10 cellular contexts compared by ENCODE assay signal in genomic region chr1:201399352-201400126, GRCh38. TPM values are rescaled to one million over a fixed set of nuclear protein-coding genes. Genes with fewer than 3 reads are reported as not detected.
DNase-seq lines count a peak whose midpoint lies in the region; ATAC-seq, FAIRE-seq and TF ChIP-seq lines count a peak whose summit lies in the region.
"Had no signal": no experiment of that assay in that cellular context is flagged by ENCODE, and none has a peak within 500 bp of the region (broad histone marks: within the 10 kb centered on the region; RNA-seq: fewer than 3 reads in every experiment).

No MANE protein-coding gene starts in this region.

- H3K36me3 ChIP-seq in endocrine pancreas (ENCODE audit: control insufficient read depth, insufficient read depth, low read length): no peaks in the 10 kb centered on the region
- H3K36me3 ChIP-seq in mesodermal cell (ENCODE audit: control insufficient read depth, insufficient read depth, low read length): no peaks in the 10 kb centered on the region
- H3K36me3 ChIP-seq in MG63: no peaks in the 10 kb centered on the region

- TF ChIP-seq POLR2A in A549 (IDR thresholded peaks at IDR 0.05; ENCODE audit: low read length): no peak

- no peak for ATAC-seq in A549
- ATAC-seq in GM21619 (IDR thresholded peaks at IDR 0.05; ENCODE audit: unreplicated experiment): no peak
- ATAC-seq in HG03457 (IDR thresholded peaks at IDR 0.05; ENCODE audit: unreplicated experiment): no peak

- H3K9me3 ChIP-seq in A549 (no peaks in the 10 kb centered on the region), endocrine pancreas (ENCODE audit: control insufficient read depth, low read length) (no peaks in the 10 kb centered on the region), mesodermal cell (ENCODE audit: control insufficient read depth, low read length) (no peaks in the 10 kb centered on the region), MG63 (no peaks in the 10 kb centered on the region)

- no peak for FAIRE-seq in A549 (lab: Jason Lieb, UNC)

- H3K9ac ChIP-seq in endocrine pancreas (ENCODE audit: control insufficient read depth, insufficient read depth, low read length): peak overlapping the region; percentile 39

- H3K27ac ChIP-seq in A549 (peak overlapping the region; percentile 90 to 92), mesodermal cell (ENCODE audit: low read depth, low read length, severe bottlenecking) (no peak overlapping the region)

- no peak for TF ChIP-seq RAD21 in A549 (conservative IDR thresholded peaks at IDR 0.05 in 1 of 2, IDR thresholded peaks at IDR 0.05 in 1 of 2)

- TF ChIP-seq CTCF in A549 (IDR thresholded peaks at IDR 0.05): no peak

- WGBS in A549 (ENCODE audit: missing lambda C conversion rate): 94% methylated on average over 59 of the region's 62 CpGs
- WGBS in mesodermal cell (ENCODE audit: insufficient coverage in 2 of 2), 2 experiments: 7 to 10% methylated on average over 53 of the region's 62 CpGs

- POLR2A ChIA-PET in A549 (lab: Yijun Ruan, JAX): interaction anchor here (0.5 kb wide), 1 partner anchor 53 kb away, joined by 4 read pairs; no protein-coding TSS in a partner anchor

- H3K4me2 ChIP-seq in A549: no peak overlapping the region

- H3K27me3 ChIP-seq in endocrine pancreas (ENCODE audit: control insufficient read depth, insufficient read depth, low read length) (no peaks in the 10 kb centered on the region), MG63 (peaks cover 7% of the 10 kb centered on the region; the same call in 1 of the 2 replicates)

- CTCF ChIA-PET in A549 (lab: Yijun Ruan, JAX): interaction anchor here (1.8 to 15.0 kb wide), 4 partner anchors 10 to 145 kb away, joined by 5 to 334 read pairs (median 12); no protein-coding TSS in a partner anchor

- no peak for DNase-seq in A549 (ENCODE audit: low read depth in 1 of 2, low spot score in 1 of 2)
- peak; percentile 42 for DNase-seq in NCI-H1105 treated with DMSO at 0.1 percent for 48 hours (lab: John Stamatoyannopoulos, UW)
- DNase-seq in MG63: no peak
- DNase-seq in nucleus accumbens (lab: John Stamatoyannopoulos, UW): no peak
- DNase-seq: activated naive CD8-positive, alpha-beta T cell treated with anti-CD3 and anti-CD28 coated beads, Interleukin-2, amount 10 ng/mL, durations not matched to agents 7 days and 5 days had no signal

- H3K4me3 ChIP-seq in A549 (no peak overlapping the region), endocrine pancreas (ENCODE audit: control insufficient read depth, insufficient read depth, low read length) (no peak overlapping the region), mesodermal cell (ENCODE audit: extremely low read depth, insufficient read depth, low read length, poor library complexity, severe bottlenecking) (peak overlapping the region; percentile 11), MG63 (no peak overlapping the region)

- TF ChIP-seq EP300 in A549 (IDR thresholded peaks at IDR 0.05): no peak

- H3K4me1 ChIP-seq in A549: peaks cover 75% of the 10 kb centered on the region
- H3K4me1 ChIP-seq in endocrine pancreas (ENCODE audit: control insufficient read depth, insufficient read depth, low read length): no peaks in the 10 kb centered on the region
- no peaks in the 10 kb centered on the region for H3K4me1 ChIP-seq in mesodermal cell (ENCODE audit: control insufficient read depth, insufficient read depth, low read length, poor library complexity, severe bottlenecking)

TF ChIP-seq in A549, 52 proteins besides CTCF, POLR2A, EP300 and RAD21:
- TF ChIP-seq ATOH8 (CRISPR knock-in tag; IDR thresholded peaks at IDR 0.05; ENCODE audit: low read depth): no peak
- no peak for TF ChIP-seq RNF2 (IDR thresholded peaks at IDR 0.05; ENCODE audit: borderline replicate concordance, low read depth)
- no peak for TF ChIP-seq CBX2 (IDR thresholded peaks at IDR 0.05; ENCODE audit: borderline replicate concordance, low read depth)
- no peak for TF ChIP-seq RARB (CRISPR knock-in tag; IDR thresholded peaks at IDR 0.05)
- TF ChIP-seq BHLHE40 (IDR thresholded peaks at IDR 0.05; ENCODE audit: low read depth, low read length): no peak
- no peak for TF ChIP-seq TFCP2L1 (CRISPR knock-in tag; IDR thresholded peaks at IDR 0.05)
- no peak for TF ChIP-seq HEYL (CRISPR knock-in tag; IDR thresholded peaks at IDR 0.05)
- no peak for TF ChIP-seq NPAS2 (CRISPR knock-in tag; IDR thresholded peaks at IDR 0.05; ENCODE audit: borderline replicate concordance)
- TF ChIP-seq MAZ (IDR thresholded peaks at IDR 0.05; ENCODE audit: borderline replicate concordance, low read depth, low read length): no peak
- no peak for TF ChIP-seq NFE2L2 (conservative IDR thresholded peaks at IDR 0.05; ENCODE audit: low read length)
- no peak for TF ChIP-seq HDAC2 (IDR thresholded peaks at IDR 0.05)

RNA-seq across cellular contexts. Expression of gene LAD1, which starts 0.4 kb away (rescaled TPM):
- polyA plus RNA-seq in A549 (2011; rRNA removed) (0.19 and 0.26 TPM in 2 replicates), A549 (2017; fragmentation: RNase III; extraction: RNeasy Plus Mini Kit Qiagen cat#74134 plus additional on column Dnase treatment) (0.67 to 1.1 TPM (median 0.87 TPM) in 3 replicates)
- 0.10 and 0.16 TPM in 2 replicates for polyA plus RNA-seq in A549 (2012; cell fraction: cytosol; rRNA removed)
- 0.09 and 0.30 TPM in 2 replicates for polyA plus RNA-seq in A549 (2012; cell fraction: nucleus; rRNA removed)
- 0.49 and 0.83 TPM in 2 replicates for polyA minus RNA-seq in A549 (2011; rRNA and poly(A)+ RNA removed)
- not detected for polyA plus RNA-seq in mesodermal cell (2013, experiment 1 of 2)
- polyA plus RNA-seq in mesodermal cell (2013, experiment 2 of 2): not detected
- not detected in 2 replicates for total RNA-seq in MG63 (2014; rRNA removed; shearing (Covaris generic); ENCODE audit: low replicate concordance)
- total RNA-seq: activated naive CD8-positive, alpha-beta T cell treated with anti-CD3 and anti-CD28 coated beads, Interleukin-2, amount 10 ng/mL, durations not matched to agents 7 days and 5 days had no signal
- polyA plus RNA-seq: CD14-positive monocyte had no signal

RNA-seq across cellular contexts. Expression of gene TNNI1, which starts 22.0 kb away (rescaled TPM):
- not detected in 2 replicates for polyA plus RNA-seq in A549 (2011; rRNA removed)
- polyA plus RNA-seq in A549 (2012; cell fraction: cytosol; rRNA removed): 0.05 TPM in 1 of 2 replicates, not detected in the other
- polyA plus RNA-seq in A549 (2012; cell fraction: nucleus; rRNA removed): 0.45 TPM in 1 of 2 replicates, not detected in the other
- not detected in 3 replicates for polyA plus RNA-seq in A549 (2017; fragmentation: RNase III; extraction: RNeasy Plus Mini Kit Qiagen cat#74134 plus additional on column Dnase treatment)
- not detected in 2 replicates for polyA minus RNA-seq in A549 (2011; rRNA and poly(A)+ RNA removed)
- 19.4 TPM for polyA plus RNA-seq in mesodermal cell (2013, experiment 1 of 2)
- polyA plus RNA-seq in mesodermal cell (2013, experiment 2 of 2): 25.0 TPM
- total RNA-seq in MG63 (2014; rRNA removed; shearing (Covaris generic); ENCODE audit: low replicate concordance): not detected in 2 replicates
- total RNA-seq: activated naive CD8-positive, alpha-beta T cell treated with anti-CD3 and anti-CD28 coated beads, Interleukin-2, amount 10 ng/mL, durations not matched to agents 7 days and 5 days had no signal
- polyA plus RNA-seq: CD14-positive monocyte had no signal

RNA-seq across cellular contexts. Expression of gene TNNT2, which starts 22.1 kb away (rescaled TPM):
- polyA plus RNA-seq in A549 (2011; rRNA removed): not detected in 2 replicates
- not detected in 2 replicates for polyA plus RNA-seq in A549 (2012; cell fraction: cytosol; rRNA removed)
- not detected in 2 replicates for polyA plus RNA-seq in A549 (2012; cell fraction: nucleus; rRNA removed)
- polyA plus RNA-seq in A549 (2017; fragmentation: RNase III; extraction: RNeasy Plus Mini Kit Qiagen cat#74134 plus additional on column Dnase treatment): 0.09 to 0.10 TPM (median 0.09 TPM) in 3 replicates
- polyA minus RNA-seq in A549 (2011; rRNA and poly(A)+ RNA removed): 0.10 TPM in 1 of 2 replicates, not detected in the other
- polyA plus RNA-seq in mesodermal cell (2013, experiment 1 of 2): 8.6 TPM
- 15.2 TPM for polyA plus RNA-seq in mesodermal cell (2013, experiment 2 of 2)
- not detected in 2 replicates for total RNA-seq in MG63 (2014; rRNA removed; shearing (Covaris generic); ENCODE audit: low replicate concordance)
- total RNA-seq: activated naive CD8-positive, alpha-beta T cell treated with anti-CD3 and anti-CD28 coated beads, Interleukin-2, amount 10 ng/mL, durations not matched to agents 7 days and 5 days had no signal
- polyA plus RNA-seq: CD14-positive monocyte had no signal
